ENCODE assay signal across 8 cellular contexts in genomic region chr7:31122649-31123058, GRCh38.
A peak's percentile ranks its signal among the peaks of the same experiment; 100 is the strongest.
DNase-seq lines count a peak whose midpoint lies in the region; ATAC-seq and TF ChIP-seq lines count a peak whose summit lies in the region.

No MANE protein-coding gene starts in this region.

- POLR2A ChIA-PET in BJ (lab: Charles Lee): no interaction called here

- H3K4me3 ChIP-seq in BJ (ENCODE audit: low read depth, low read length) (no peak overlapping the region), RWPE2 (ENCODE audit: severe bottlenecking) (no peak overlapping the region)

- H3K4me1 ChIP-seq in RWPE2 (ENCODE audit: insufficient read depth, poor library complexity, severe bottlenecking): no peaks in the 10 kb centered on the region

- CTCF ChIA-PET in BJ (lab: Yijun Ruan, JAX): interaction anchor here (0.6 to 9.3 kb wide), 37 partner anchors 9 to 382 kb away, joined by 3 to 255 read pairs (median 5); partner anchors contain the start of gene GHRHR

- H3K27me3 ChIP-seq in BJ (ENCODE audit: control insufficient read depth, insufficient read depth, low read length) (peaks cover 2% of the 10 kb centered on the region; the same call in 1 of the 2 replicates), RWPE2 (ENCODE audit: insufficient read depth, poor library complexity, severe bottlenecking) (peaks cover 3% of the 10 kb centered on the region)

- DNase-seq in BJ (ENCODE audit: low read depth): peak; percentile 46
- DNase-seq in LoVo (ENCODE audit: low spot score): peak; percentile 72
- DNase-seq in RWPE2 (ENCODE audit: low spot score): no peak
- DNase-seq in T47D (ENCODE audit: low read depth in 1 of 2, low spot score in 1 of 2): peak; percentile 56 to 83
- DNase-seq in iris pigment epithelial cell (ENCODE audit: low read depth): peak; percentile 86
- DNase-seq in stimulated activated CD4-positive, alpha-beta T cell treated with anti-CD3 and anti-CD28 coated beads, Interleukin-12 subunit alpha, Interleukin-12 subunit beta, amount 100 ng/mL, for 48 hours (ENCODE audit: low read depth in 2 of 3, low spot score in 1 of 3): peak; percentile 13 to 27 (median 13)

- in situ Hi-C loops in T47D (cut with HindIII; ENCODE audit: low pct_unique_long_range_greater_than_20kb, low sequenced_read_pairs): no loop called here

- ATAC-seq in GM18511 (IDR thresholded peaks at IDR 0.05; ENCODE audit: unreplicated experiment) (peak; percentile 63), RWPE2 (ENCODE audit: low read depth) (peak; percentile 79), HG02938 (IDR thresholded peaks at IDR 0.05; ENCODE audit: unreplicated experiment) (no peak)

- no peaks in the 10 kb centered on the region for H3K9me3 ChIP-seq in RWPE2 (ENCODE audit: severe bottlenecking)

- no peak overlapping the region for H3K27ac ChIP-seq in RWPE2 (ENCODE audit: poor library complexity, severe bottlenecking)

- peak; percentile 83 for TF ChIP-seq CTCF in BJ (IDR thresholded peaks at IDR 0.05; ENCODE audit: insufficient read depth, low read depth, low read length)
- peak; percentile 90 for TF ChIP-seq CTCF in RWPE2 (IDR thresholded peaks at IDR 0.05; ENCODE audit: poor library complexity, severe bottlenecking)

- H3K36me3 ChIP-seq in BJ (ENCODE audit: control insufficient read depth, insufficient read depth, low read length) (no peaks in the 10 kb centered on the region), RWPE2 (ENCODE audit: low read depth) (no peaks in the 10 kb centered on the region)
